8 cellular contexts compared by ENCODE assay signal in genomic region chr14:68862954-68863594, GRCh38.
A peak's percentile ranks its signal among the peaks of the same experiment; 100 is the strongest.
DNase-seq lines count a peak whose midpoint lies in the region; ATAC-seq and TF ChIP-seq lines count a peak whose summit lies in the region.

No MANE protein-coding gene starts in this region.

- no peak overlapping the region for H3K4me3 Mint-ChIP-seq in type B pancreatic cell

- peaks cover 10% of the 10 kb centered on the region for H3K4me1 Mint-ChIP-seq in type B pancreatic cell (ENCODE audit: unreplicated experiment)

- intact Hi-C loops in ovary (cut with DNase I), result loop anchor here in 3 of 4 donors (5.0 to 10.0 kb wide), 3 partner anchors 239 to 244 kb away; no protein-coding TSS in a partner anchor

- H3K4me3 ChIP-seq in MG63, result no peak overlapping the region
- no peak overlapping the region for H3K4me3 ChIP-seq in RWPE2 (ENCODE audit: severe bottlenecking)
- H3K4me3 ChIP-seq in gastroesophageal sphincter, result no peak overlapping the region
- H3K4me3 ChIP-seq in ovary, result no peak overlapping the region

- H3K27me3 ChIP-seq in MG63, result no peaks in the 10 kb centered on the region
- H3K27me3 ChIP-seq in RWPE2 (ENCODE audit: insufficient read depth, poor library complexity, severe bottlenecking), result no peaks in the 10 kb centered on the region
- H3K27me3 ChIP-seq in gastroesophageal sphincter, result no peaks in the 10 kb centered on the region
- H3K27me3 ChIP-seq in ovary, result no peaks in the 10 kb centered on the region

- no peaks in the 10 kb centered on the region for H3K9me3 Mint-ChIP-seq in type B pancreatic cell

- H3K9me3 ChIP-seq in MG63 (no peaks in the 10 kb centered on the region), RWPE2 (ENCODE audit: severe bottlenecking) (peaks cover 6% of the 10 kb centered on the region), gastroesophageal sphincter (peaks cover 0 to 15% (median 0%) of the 10 kb centered on the region in 3 donors), ovary (no peaks in the 10 kb centered on the region)

- H3K4me1 ChIP-seq in RWPE2 (ENCODE audit: insufficient read depth, poor library complexity, severe bottlenecking) (no peaks in the 10 kb centered on the region), gastroesophageal sphincter (no peaks in the 10 kb centered on the region), ovary (ENCODE audit: insufficient read depth) (no peaks in the 10 kb centered on the region)

- DNase-seq in Daoy (ENCODE audit: low read depth) (peak; percentile 81), MG63 (peak; percentile 59), RWPE2 (ENCODE audit: low spot score) (no peak), ovary (peak; percentile 66 to 87 (median 82)), type B pancreatic cell (ENCODE audit: extremely low spot score, unreplicated experiment) (no peak)
- peak; percentile 35 for DNase-seq in activated T-helper 9 cell treated with anti-CD3 and anti-CD28 coated beads, Interleukin-2, amount 50 U/mL, for 16 hours (ENCODE audit: low read depth)

- WGBS in gastroesophageal sphincter (ENCODE audit: low coverage in 1 of 2), 2 donors, result 0% methylated on average over 2 of the region's 2 CpGs
- WGBS in ovary, 3 donors, result 1 to 4% (median 2%) methylated on average over 2 of the region's 2 CpGs

- ATAC-seq in RWPE2 (ENCODE audit: low read depth), result peak; percentile 58
- peak; percentile 66 for ATAC-seq in gastroesophageal sphincter
- no peak for ATAC-seq in HG02938 (IDR thresholded peaks at IDR 0.05; ENCODE audit: unreplicated experiment)

- H3K27ac Mint-ChIP-seq in type B pancreatic cell, result peak overlapping the region; percentile 68

- H3K27ac ChIP-seq in RWPE2 (ENCODE audit: poor library complexity, severe bottlenecking), result no peak overlapping the region
- H3K27ac ChIP-seq in gastroesophageal sphincter, result no peak overlapping the region
- no peak overlapping the region for H3K27ac ChIP-seq in ovary

- TF ChIP-seq CTCF in RWPE2 (IDR thresholded peaks at IDR 0.05; ENCODE audit: poor library complexity, severe bottlenecking) (peak; percentile 95), gastroesophageal sphincter (IDR thresholded peaks at IDR 0.05) (peak; percentile 62 to 80 (median 80)), ovary (IDR thresholded peaks at IDR 0.05) (peak; percentile 41 to 58 (median 56)), type B pancreatic cell (conservative IDR thresholded peaks at IDR 0.05) (peak; percentile 90)

- TF ChIP-seq EP300 in gastroesophageal sphincter (IDR thresholded peaks at IDR 0.05), result no peak
- no peak for TF ChIP-seq EP300 in ovary (IDR thresholded peaks at IDR 0.05)

- peaks cover 3% of the 10 kb centered on the region for H3K36me3 Mint-ChIP-seq in type B pancreatic cell

- TF ChIP-seq POLR2A in gastroesophageal sphincter (IDR thresholded peaks at IDR 0.05) (no peak), ovary (IDR thresholded peaks at IDR 0.05) (no peak)

- peaks cover 8% of the 10 kb centered on the region for H3K36me3 ChIP-seq in MG63
- H3K36me3 ChIP-seq in RWPE2 (ENCODE audit: low read depth), result 0 out of 2 replicates have a peak, but pooled peaks cover 5% of the 10 kb centered on the region
- no peaks in the 10 kb centered on the region for H3K36me3 ChIP-seq in gastroesophageal sphincter
- H3K36me3 ChIP-seq in ovary, result no peaks in the 10 kb centered on the region

- H3K27me3 Mint-ChIP-seq in type B pancreatic cell, result no peaks in the 10 kb centered on the region

Comparison
In these comparisons a context has a peak if more than half of its experiments do, and no peak if none do; other contexts are left out.
1. DNase-seq: peak in Daoy (single experiment), MG63 (single experiment), activated T-helper 9 cell treated with anti-CD3 and anti-CD28 coated beads, Interleukin-2, amount 50 U/mL, for 16 hours (single experiment) and ovary (5 of 5); none in RWPE2 (single experiment) and type B pancreatic cell (single experiment).
2. Peak in every context shown above with its lines, with median percentiles within 50 percentile points of each other: CTCF ChIP-seq.